1 cellular context compared by ENCODE assay signal in the genomic region with DNA sequence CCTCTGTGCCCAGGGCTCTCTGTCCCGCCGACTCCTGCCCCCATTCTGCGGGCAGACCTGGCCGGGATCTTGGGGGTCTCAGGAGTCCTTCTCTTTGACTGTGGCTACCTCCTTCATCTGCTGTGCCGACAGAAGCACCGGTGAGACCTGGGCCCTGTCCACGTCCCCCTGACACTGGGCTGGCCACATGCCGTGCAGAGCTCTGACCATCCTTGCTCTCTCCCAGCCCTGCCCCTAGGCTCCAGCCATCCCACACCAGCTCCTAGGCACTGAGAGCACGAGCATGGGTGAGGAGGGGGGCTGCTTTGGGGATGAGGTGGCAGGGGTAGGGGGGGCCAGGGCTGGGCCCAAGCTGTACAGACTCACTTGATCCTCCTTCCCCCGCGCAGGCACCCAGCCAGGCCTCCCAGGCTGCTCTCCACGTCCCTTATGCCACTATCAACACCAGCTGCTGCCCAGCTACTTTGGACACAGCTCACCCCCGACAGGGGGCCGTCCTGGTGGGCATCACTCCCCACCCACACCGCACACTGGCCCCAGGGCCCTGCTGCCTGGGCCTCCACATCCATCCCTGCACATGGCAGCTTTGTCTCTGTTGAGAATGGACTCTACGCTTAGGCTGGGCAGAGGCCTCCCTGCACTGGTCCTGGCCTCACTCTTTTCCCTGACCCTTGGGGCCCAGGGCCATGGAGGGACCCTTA.
TF ChIP-seq lines count a peak whose summit lies in the region.

No MANE protein-coding gene starts in this region.

TF ChIP-seq in SK-N-SH, 30 proteins besides CTCF, POLR2A, EP300 and RAD21 (continued from another document):
- TF ChIP-seq, protein P1, sequence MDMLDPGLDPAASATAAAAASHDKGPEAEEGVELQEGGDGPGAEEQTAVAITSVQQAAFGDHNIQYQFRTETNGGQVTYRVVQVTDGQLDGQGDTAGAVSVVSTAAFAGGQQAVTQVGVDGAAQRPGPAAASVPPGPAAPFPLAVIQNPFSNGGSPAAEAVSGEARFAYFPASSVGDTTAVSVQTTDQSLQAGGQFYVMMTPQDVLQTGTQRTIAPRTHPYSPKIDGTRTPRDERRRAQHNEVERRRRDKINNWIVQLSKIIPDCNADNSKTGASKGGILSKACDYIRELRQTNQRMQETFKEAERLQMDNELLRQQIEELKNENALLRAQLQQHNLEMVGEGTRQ (IDR thresholded peaks at IDR 0.05; ENCODE audit: borderline replicate concordance, low read depth, low read length) = no peak
- TF ChIP-seq MEF2A (IDR thresholded peaks at IDR 0.05; ENCODE audit: borderline replicate concordance, low read depth) (no peak), ELF1 (IDR thresholded peaks at IDR 0.05) (no peak), MAX (IDR thresholded peaks at IDR 0.05; ENCODE audit: low read depth) (no peak), PBX3 (IDR thresholded peaks at IDR 0.05) (no peak), IRF3 (IDR thresholded peaks at IDR 0.05; ENCODE audit: low read depth, low read length) (no peak), TEAD4 (IDR thresholded peaks at IDR 0.05; ENCODE audit: borderline replicate concordance, insufficient read depth) (no peak), NRF1 (IDR thresholded peaks at IDR 0.05; ENCODE audit: low read depth, low read length) (no peak), RCOR1 (IDR thresholded peaks at IDR 0.05; ENCODE audit: low read length) (no peak), NFIC (IDR thresholded peaks at IDR 0.05; ENCODE audit: borderline replicate concordance) (no peak), GABPA (IDR thresholded peaks at IDR 0.05; ENCODE audit: low read depth) (no peak), RXRA (IDR thresholded peaks at IDR 0.05; ENCODE audit: borderline replicate concordance, low read depth) (no peak), SIN3A (IDR thresholded peaks at IDR 0.05; ENCODE audit: borderline replicate concordance, low read depth, low read length) (no peak), REST (IDR thresholded peaks at IDR 0.05; ENCODE audit: low read depth, low read length) (no peak)
- TF ChIP-seq, protein P2, sequence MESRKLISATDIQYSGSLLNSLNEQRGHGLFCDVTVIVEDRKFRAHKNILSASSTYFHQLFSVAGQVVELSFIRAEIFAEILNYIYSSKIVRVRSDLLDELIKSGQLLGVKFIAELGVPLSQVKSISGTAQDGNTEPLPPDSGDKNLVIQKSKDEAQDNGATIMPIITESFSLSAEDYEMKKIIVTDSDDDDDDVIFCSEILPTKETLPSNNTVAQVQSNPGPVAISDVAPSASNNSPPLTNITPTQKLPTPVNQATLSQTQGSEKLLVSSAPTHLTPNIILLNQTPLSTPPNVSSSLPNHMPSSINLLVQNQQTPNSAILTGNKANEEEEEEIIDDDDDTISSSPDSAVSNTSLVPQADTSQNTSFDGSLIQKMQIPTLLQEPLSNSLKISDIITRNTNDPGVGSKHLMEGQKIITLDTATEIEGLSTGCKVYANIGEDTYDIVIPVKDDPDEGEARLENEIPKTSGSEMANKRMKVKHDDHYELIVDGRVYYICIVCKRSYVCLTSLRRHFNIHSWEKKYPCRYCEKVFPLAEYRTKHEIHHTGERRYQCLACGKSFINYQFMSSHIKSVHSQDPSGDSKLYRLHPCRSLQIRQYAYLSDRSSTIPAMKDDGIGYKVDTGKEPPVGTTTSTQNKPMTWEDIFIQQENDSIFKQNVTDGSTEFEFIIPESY (IDR thresholded peaks at IDR 0.05; ENCODE audit: borderline replicate concordance, low read depth) = no peak
TF ChIP-seq in SK-N-SH: peak in this region for 0.
